7 cellular contexts compared by ENCODE assay signal in genomic region chr20:15967334-15967733, GRCh38.
"Had no signal": no experiment of that assay in that cellular context is flagged by ENCODE, and none has a peak within 500 bp of the region (broad histone marks: within the 10 kb centered on the region; RNA-seq: fewer than 3 reads in every experiment).

No MANE protein-coding gene starts in this region.

- H3K4me3 Mint-ChIP-seq: IgD-negative memory B cell had no signal

- ATAC-seq: K562 had no signal

- FAIRE-seq: HTR-8/SVneo, K562 had no signal

- H3K27ac ChIP-seq: HL-60 had no signal

- H3K27me3 Mint-ChIP-seq: IgD-negative memory B cell had no signal

- DNase-seq: IMR-90, KBM-7, KG1 had no signal

- H3K4me3 ChIP-seq: K562 had no signal
